1 cellular context compared by ENCODE assay signal in the genomic region with DNA sequence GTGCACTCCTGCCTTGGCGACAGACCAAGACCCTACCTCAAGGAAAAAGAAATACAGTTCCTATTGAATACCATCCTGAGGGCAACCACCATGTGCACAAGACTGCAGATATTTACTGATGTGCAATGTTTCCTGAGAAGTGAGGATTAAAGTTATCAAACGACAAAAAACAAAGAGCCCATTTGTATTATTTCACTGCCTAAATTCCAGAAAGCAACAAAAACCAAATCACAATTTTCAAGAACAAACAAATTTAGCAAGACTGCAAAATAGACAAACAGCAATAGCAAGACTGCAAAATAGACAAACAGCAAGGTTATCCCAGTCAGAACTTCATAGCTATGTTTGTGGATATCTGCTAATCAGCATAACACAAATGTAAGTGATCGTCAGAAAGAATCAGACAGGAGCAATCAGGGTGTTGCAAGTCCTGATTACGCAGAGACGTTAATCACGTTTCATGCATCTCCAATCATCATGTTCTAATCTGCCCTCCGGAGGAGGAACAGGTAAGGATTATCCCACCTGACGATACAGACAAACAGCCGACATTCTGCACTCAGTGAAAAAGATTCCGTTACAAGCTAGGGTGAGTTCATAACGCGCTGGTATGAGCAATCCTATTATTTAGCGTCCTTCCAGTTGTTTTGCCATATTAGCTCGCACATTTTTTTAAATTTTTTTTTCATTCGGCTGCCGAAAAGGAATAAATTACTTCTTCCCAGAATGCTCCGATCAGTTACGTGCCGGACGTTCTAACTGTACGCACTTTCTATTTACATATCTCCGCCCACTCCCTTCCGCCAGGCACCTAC.
TF ChIP-seq lines count a peak whose summit lies in the region.

No MANE protein-coding gene starts in this region.

TF ChIP-seq in K562, 482 proteins besides CTCF, POLR2A, EP300 and RAD21 (continued from another document and continues in another):
- TF ChIP-seq RERE (CRISPR knock-in tag; IDR thresholded peaks at IDR 0.05; ENCODE audit: borderline replicate concordance) (no peak), NR3C1 (CRISPR knock-in tag; IDR thresholded peaks at IDR 0.05) (no peak), ZEB2 (IDR thresholded peaks at IDR 0.05) (peak; percentile 100), HDAC8 (tag; IDR thresholded peaks at IDR 0.05) (no peak), PML (IDR thresholded peaks at IDR 0.05; ENCODE audit: low read length) (peak; percentile 100), CUX1 (CRISPR knock-in tag; IDR thresholded peaks at IDR 0.05) (no peak), RHOXF2B (CRISPR knock-in tag; conservative IDR thresholded peaks at IDR 0.05) (peak; percentile 93), E2F3 (CRISPR knock-in tag; IDR thresholded peaks at IDR 0.05) (no peak; the same call in 1 of the 2 replicates), NFATC3 (IDR thresholded peaks at IDR 0.05) (peak; percentile 90), HDAC2 (IDR thresholded peaks at IDR 0.05) (peak; percentile 84), ZNF197 (CRISPR knock-in tag; IDR thresholded peaks at IDR 0.05; ENCODE audit: low read depth) (no peak), SMARCA5 (IDR thresholded peaks at IDR 0.05) (peak; percentile 61; the same call in 1 of the 2 replicates), ZNF695 (CRISPR knock-in tag; IDR thresholded peaks at IDR 0.05) (0 out of 2 replicates have a peak, but pooled peaks have one; percentile 79), RFX1 (IDR thresholded peaks at IDR 0.05) (peak; percentile 62), ARID2 (IDR thresholded peaks at IDR 0.05) (peak; percentile 66; the same call in 1 of the 2 replicates), MCM7 (IDR thresholded peaks at IDR 0.05) (no peak), ZNF780A (CRISPR knock-in tag; IDR thresholded peaks at IDR 0.05) (peak; percentile 94), NR0B1 (IDR thresholded peaks at IDR 0.05; ENCODE audit: partially characterized antibody) (no peak), ZSCAN32 (CRISPR knock-in tag; IDR thresholded peaks at IDR 0.05) (peak; percentile 68; the same call in 1 of the 2 replicates), NELFE (IDR thresholded peaks at IDR 0.05; ENCODE audit: insufficient read depth, insufficient read length) (peak; percentile 52), MTA2 (IDR thresholded peaks at IDR 0.05; ENCODE audit: low read depth) (peak; percentile 58), SMARCB1 (IDR thresholded peaks at IDR 0.05; ENCODE audit: insufficient read length, low read depth) (no peak), STAG1 (CRISPR knock-in tag; IDR thresholded peaks at IDR 0.05; ENCODE audit: borderline replicate concordance) (no peak), SRF (CRISPR knock-in tag; IDR thresholded peaks at IDR 0.05) (peak in 1 of 2 experiments; percentile 87; a peak in 2 of 4 replicates), KAT2B (IDR thresholded peaks at IDR 0.05; ENCODE audit: low read depth, low read length) (no peak), NEUROD1 (IDR thresholded peaks at IDR 0.05; ENCODE audit: borderline replicate concordance, low read depth, low read length, partially characterized antibody) (peak; percentile 49), ELF2 (CRISPR knock-in tag; IDR thresholded peaks at IDR 0.05) (peak; percentile 82), CXXC5 (CRISPR knock-in tag; IDR thresholded peaks at IDR 0.05) (peak; percentile 91)
- TF ChIP-seq, protein P1, sequence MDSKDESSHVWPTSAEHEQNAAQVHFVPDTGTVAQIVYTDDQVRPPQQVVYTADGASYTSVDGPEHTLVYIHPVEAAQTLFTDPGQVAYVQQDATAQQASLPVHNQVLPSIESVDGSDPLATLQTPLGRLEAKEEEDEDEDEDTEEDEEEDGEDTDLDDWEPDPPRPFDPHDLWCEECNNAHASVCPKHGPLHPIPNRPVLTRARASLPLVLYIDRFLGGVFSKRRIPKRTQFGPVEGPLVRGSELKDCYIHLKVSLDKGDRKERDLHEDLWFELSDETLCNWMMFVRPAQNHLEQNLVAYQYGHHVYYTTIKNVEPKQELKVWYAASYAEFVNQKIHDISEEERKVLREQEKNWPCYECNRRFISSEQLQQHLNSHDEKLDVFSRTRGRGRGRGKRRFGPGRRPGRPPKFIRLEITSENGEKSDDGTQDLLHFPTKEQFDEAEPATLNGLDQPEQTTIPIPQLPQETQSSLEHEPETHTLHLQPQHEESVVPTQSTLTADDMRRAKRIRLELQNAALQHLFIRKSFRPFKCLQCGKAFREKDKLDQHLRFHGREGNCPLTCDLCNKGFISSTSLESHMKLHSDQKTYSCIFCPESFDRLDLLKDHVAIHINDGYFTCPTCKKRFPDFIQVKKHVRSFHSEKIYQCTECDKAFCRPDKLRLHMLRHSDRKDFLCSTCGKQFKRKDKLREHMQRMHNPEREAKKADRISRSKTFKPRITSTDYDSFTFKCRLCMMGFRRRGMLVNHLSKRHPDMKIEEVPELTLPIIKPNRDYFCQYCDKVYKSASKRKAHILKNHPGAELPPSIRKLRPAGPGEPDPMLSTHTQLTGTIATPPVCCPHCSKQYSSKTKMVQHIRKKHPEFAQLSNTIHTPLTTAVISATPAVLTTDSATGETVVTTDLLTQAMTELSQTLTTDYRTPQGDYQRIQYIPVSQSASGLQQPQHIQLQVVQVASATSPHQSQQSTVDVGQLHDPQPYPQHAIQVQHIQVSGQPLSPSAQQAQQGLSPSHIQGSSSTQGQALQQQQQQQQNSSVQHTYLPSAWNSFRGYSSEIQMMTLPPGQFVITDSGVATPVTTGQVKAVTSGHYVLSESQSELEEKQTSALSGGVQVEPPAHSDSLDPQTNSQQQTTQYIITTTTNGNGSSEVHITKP (IDR thresholded peaks at IDR 0.05; ENCODE audit: partially characterized antibody), result peak; percentile 27
- TF ChIP-seq, protein P2, sequence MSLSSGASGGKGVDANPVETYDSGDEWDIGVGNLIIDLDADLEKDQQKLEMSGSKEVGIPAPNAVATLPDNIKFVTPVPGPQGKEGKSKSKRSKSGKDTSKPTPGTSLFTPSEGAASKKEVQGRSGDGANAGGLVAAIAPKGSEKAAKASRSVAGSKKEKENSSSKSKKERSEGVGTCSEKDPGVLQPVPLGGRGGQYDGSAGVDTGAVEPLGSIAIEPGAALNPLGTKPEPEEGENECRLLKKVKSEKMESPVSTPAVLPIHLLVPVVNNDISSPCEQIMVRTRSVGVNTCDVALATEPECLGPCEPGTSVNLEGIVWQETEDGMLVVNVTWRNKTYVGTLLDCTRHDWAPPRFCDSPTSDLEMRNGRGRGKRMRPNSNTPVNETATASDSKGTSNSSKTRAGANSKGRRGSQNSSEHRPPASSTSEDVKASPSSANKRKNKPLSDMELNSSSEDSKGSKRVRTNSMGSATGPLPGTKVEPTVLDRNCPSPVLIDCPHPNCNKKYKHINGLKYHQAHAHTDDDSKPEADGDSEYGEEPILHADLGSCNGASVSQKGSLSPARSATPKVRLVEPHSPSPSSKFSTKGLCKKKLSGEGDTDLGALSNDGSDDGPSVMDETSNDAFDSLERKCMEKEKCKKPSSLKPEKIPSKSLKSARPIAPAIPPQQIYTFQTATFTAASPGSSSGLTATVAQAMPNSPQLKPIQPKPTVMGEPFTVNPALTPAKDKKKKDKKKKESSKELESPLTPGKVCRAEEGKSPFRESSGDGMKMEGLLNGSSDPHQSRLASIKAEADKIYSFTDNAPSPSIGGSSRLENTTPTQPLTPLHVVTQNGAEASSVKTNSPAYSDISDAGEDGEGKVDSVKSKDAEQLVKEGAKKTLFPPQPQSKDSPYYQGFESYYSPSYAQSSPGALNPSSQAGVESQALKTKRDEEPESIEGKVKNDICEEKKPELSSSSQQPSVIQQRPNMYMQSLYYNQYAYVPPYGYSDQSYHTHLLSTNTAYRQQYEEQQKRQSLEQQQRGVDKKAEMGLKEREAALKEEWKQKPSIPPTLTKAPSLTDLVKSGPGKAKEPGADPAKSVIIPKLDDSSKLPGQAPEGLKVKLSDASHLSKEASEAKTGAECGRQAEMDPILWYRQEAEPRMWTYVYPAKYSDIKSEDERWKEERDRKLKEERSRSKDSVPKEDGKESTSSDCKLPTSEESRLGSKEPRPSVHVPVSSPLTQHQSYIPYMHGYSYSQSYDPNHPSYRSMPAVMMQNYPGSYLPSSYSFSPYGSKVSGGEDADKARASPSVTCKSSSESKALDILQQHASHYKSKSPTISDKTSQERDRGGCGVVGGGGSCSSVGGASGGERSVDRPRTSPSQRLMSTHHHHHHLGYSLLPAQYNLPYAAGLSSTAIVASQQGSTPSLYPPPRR (CRISPR knock-in tag; IDR thresholded peaks at IDR 0.05; ENCODE audit: borderline replicate concordance), result peak; percentile 88; the same call in 1 of the 2 replicates
- TF ChIP-seq, protein P3, sequence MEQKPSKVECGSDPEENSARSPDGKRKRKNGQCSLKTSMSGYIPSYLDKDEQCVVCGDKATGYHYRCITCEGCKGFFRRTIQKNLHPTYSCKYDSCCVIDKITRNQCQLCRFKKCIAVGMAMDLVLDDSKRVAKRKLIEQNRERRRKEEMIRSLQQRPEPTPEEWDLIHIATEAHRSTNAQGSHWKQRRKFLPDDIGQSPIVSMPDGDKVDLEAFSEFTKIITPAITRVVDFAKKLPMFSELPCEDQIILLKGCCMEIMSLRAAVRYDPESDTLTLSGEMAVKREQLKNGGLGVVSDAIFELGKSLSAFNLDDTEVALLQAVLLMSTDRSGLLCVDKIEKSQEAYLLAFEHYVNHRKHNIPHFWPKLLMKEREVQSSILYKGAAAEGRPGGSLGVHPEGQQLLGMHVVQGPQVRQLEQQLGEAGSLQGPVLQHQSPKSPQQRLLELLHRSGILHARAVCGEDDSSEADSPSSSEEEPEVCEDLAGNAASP (IDR thresholded peaks at IDR 0.05), result no peak
